ENCODE assay signal across 1 cellular context in genomic region chr11:76824083-76824939, GRCh38.
TF ChIP-seq lines count a peak whose summit lies in the region.

No MANE protein-coding gene starts in this region.

TF ChIP-seq in HepG2, 621 proteins besides CTCF, POLR2A, EP300 and RAD21 (continued from another document):
- no peak for TF ChIP-seq CREM (IDR thresholded peaks at IDR 0.05)
- TF ChIP-seq CREM (CRISPR knock-in tag; IDR thresholded peaks at IDR 0.05): no peak
- peak; percentile 63 for TF ChIP-seq BCL6 (CRISPR knock-in tag; IDR thresholded peaks at IDR 0.05)
- no peak for TF ChIP-seq TFAP4 (IDR thresholded peaks at IDR 0.05; ENCODE audit: borderline replicate concordance, low read depth)
- no peak for TF ChIP-seq ZSCAN30 (CRISPR knock-in tag; IDR thresholded peaks at IDR 0.05)
